ENCODE assay signal across 8 cellular contexts in genomic region chr5:139745121-139745799, GRCh38. TPM values are rescaled to one million over a fixed set of nuclear protein-coding genes. Genes with fewer than 3 reads are reported as not detected.
DNase-seq lines count a peak whose midpoint lies in the region; ATAC-seq lines count a peak whose summit lies in the region.

No MANE protein-coding gene starts in this region.

- H3K27me3 Mint-ChIP-seq in T-cell: peaks cover 6 to 18% of the 10 kb centered on the region in 2 donors

- H3K27ac Mint-ChIP-seq in T-cell: no peak overlapping the region

- H3K9me3 Mint-ChIP-seq in T-cell: no peaks in the 10 kb centered on the region

- no peaks in the 10 kb centered on the region for H3K36me3 Mint-ChIP-seq in T-cell

- peaks cover 13 to 28% (median 26%) of the 10 kb centered on the region in 3 donors for H3K4me1 Mint-ChIP-seq in T-cell

- POLR2A ChIA-PET in T-cell (lab: Charles Lee): interaction anchor here in 1 of 2 donors (0.6 kb wide), 1 partner anchor 35 kb away, joined by 7 read pairs; no protein-coding TSS in a partner anchor

- CTCF ChIA-PET in T-cell (lab: Charles Lee): interaction anchor here (0.6 to 0.9 kb wide), 3 partner anchors 21 to 97 kb away, joined by 3 read pairs; partner anchors contain the start of gene CXXC5 (in 1 of the 2)

- ATAC-seq in GM19463 (IDR thresholded peaks at IDR 0.05; ENCODE audit: unreplicated experiment): peak; percentile 28
- peak; percentile 42 to 60 for ATAC-seq in left cardiac atrium
- ATAC-seq in T-cell (replicated peaks in 1 of 4): no peak

- intact Hi-C loops in left cardiac atrium (cut with DNase I): no loop called here

- DNase-seq in CD1c-positive myeloid dendritic cell (ENCODE audit: extremely low spot score) (peak; percentile 61), T1000 (lab: John Stamatoyannopoulos, UW) (peak; percentile 90), left cardiac atrium (peak; percentile 81), NCI-H1092 (lab: John Stamatoyannopoulos, UW) (no peak), T-cell (no peak), cerebellum (ENCODE audit: low spot score) (no peak)
- peak; percentile 46 for DNase-seq in stimulated activated CD4-positive, alpha-beta T cell treated with anti-CD3 and anti-CD28 coated beads, Interleukin-4, amount 100 ng/mL, for 24 hours

- no peak overlapping the region for H3K4me3 Mint-ChIP-seq in T-cell

RNA-seq across cellular contexts. Expression of gene PSD2, which starts 50.3 kb away (rescaled TPM):
- total RNA-seq in left cardiac atrium (under 1 TPM; 0.09 to 0.13 TPM), T-cell (under 1 TPM in 3 of 5 donors, not detected in 2; 0.07 to 0.15 (median 0.09) TPM), cerebellum (16.7 TPM)

Comparison
In these comparisons a context has a peak if more than half of its experiments do, and no peak if none do; other contexts are left out.
1. DNase-seq: peak in CD1c-positive myeloid dendritic cell (single experiment), T1000 (single experiment), left cardiac atrium (single experiment) and stimulated activated CD4-positive, alpha-beta T cell treated with anti-CD3 and anti-CD28 coated beads, Interleukin-4, amount 100 ng/mL, for 24 hours (single experiment); none in NCI-H1092 (single experiment), T-cell (0 of 34) and cerebellum (single experiment).
2. ATAC-seq: peak in GM19463 (single experiment) and left cardiac atrium (2 of 2); none in T-cell (0 of 4).
3. RNA of gene PSD2, which starts 50.3 kb away (total RNA-seq): 16.7 TPM in cerebellum (single experiment); 0.09 to 0.13 TPM in left cardiac atrium and 0.07 to 0.15 TPM in T-cell; every median in the first group is over 10 times any median in the second.